Comparison of ENCODE assay signal across 19 cellular contexts in the genomic region with DNA sequence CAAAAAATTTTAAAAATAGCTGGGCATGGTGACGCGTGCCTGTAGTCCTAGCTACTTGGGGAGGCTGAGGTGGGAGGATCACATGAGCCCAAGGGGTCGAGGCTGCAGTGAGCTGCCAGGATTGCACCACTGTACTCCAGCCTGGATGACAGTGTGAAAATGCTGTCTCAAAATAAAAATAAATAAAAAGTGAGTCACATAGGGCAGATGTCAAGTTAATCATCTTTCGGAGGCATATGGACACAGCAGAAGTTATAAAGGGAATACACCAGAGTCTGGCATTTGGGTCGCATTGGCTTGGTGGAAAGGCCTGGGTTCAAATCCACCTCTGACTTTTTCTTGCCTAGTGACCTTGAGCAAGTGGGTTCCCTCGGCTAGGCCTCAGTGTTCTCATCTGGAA.
DNase-seq lines count a peak whose midpoint lies in the region; ATAC-seq, FAIRE-seq and TF ChIP-seq lines count a peak whose summit lies in the region.
"Had no signal": no experiment of that assay in that cellular context is flagged by ENCODE, and none has a peak within 500 bp of the region (broad histone marks: within the 10 kb centered on the region; RNA-seq: fewer than 3 reads in every experiment).

No MANE protein-coding gene starts in this region.

- H3K79me1 ChIP-seq in IMR-90 (ENCODE audit: low read depth in 1 of 2, low read length in 2 of 2) = no peaks in the 10 kb centered on the region

- CTCF ChIA-PET in IMR-90 (lab: Yijun Ruan, JAX) = no interaction called here

- TF ChIP-seq POLR2A in IMR-90 (IDR thresholded peaks at IDR 0.05; ENCODE audit: low read depth, low read length) = no peak

- TF ChIP-seq RAD21 in IMR-90 (IDR thresholded peaks at IDR 0.05; ENCODE audit: low read length) = no peak

- no peaks in the 10 kb centered on the region for H3K36me3 ChIP-seq in IMR-90 (ENCODE audit: control insufficient read depth, insufficient read depth, low read length)
- H3K36me3 ChIP-seq in bronchial epithelial cell (ENCODE audit: control insufficient read depth, insufficient read depth, low read length) = peaks cover 2% of the 10 kb centered on the region
- H3K36me3 ChIP-seq: HAP-1, Peyer's patch had no signal

- no peak overlapping the region for H3K56ac ChIP-seq in IMR-90 (ENCODE audit: extremely low read depth, insufficient read depth, low read length)

- no peak overlapping the region for H3K27ac ChIP-seq in IMR-90 (ENCODE audit: insufficient read depth, low read length)
- H3K27ac ChIP-seq: Peyer's patch had no signal

- BruUV-seq in IMR-90 (replicated peaks; lab: Mats Ljungman, UMichigan) = no TSS peak

- H3K9me1 ChIP-seq in IMR-90 (ENCODE audit: insufficient read depth, low read length) = no peaks in the 10 kb centered on the region

- ATAC-seq in IMR-90 (ENCODE audit: low read depth) = no peak

- POLR2A ChIA-PET in IMR-90 (lab: Charles Lee; ENCODE audit: unreplicated experiment) = no interaction called here

- peaks cover 8% of the 10 kb centered on the region for H3K27me3 ChIP-seq in IMR-90 (ENCODE audit: control insufficient read depth, insufficient read depth, low read length)
- no peaks in the 10 kb centered on the region for H3K27me3 ChIP-seq in bronchial epithelial cell (ENCODE audit: control insufficient read depth, insufficient read depth, low read length)
- H3K27me3 ChIP-seq: Peyer's patch had no signal

- H3K9me3 ChIP-seq in IMR-90 (ENCODE audit: control insufficient read depth, insufficient read depth, low read length) = no peaks in the 10 kb centered on the region; the same call in 1 of the 2 replicates
- H3K9me3 ChIP-seq: HAP-1, Peyer's patch had no signal

- H3K23ac ChIP-seq in IMR-90 (ENCODE audit: low read depth, low read length) = no peak overlapping the region

- H2AK9ac ChIP-seq in IMR-90 (replicated peaks; ENCODE audit: low read depth, low read length, poor library complexity) = no peak overlapping the region

- no peak for TF ChIP-seq CTCF in IMR-90 (conservative IDR thresholded peaks at IDR 0.05; ENCODE audit: low read depth, low read length)
- TF ChIP-seq CTCF in bronchial epithelial cell (IDR thresholded peaks at IDR 0.05; ENCODE audit: insufficient read depth, low read length, severe bottlenecking) = no peak

- no peak overlapping the region for H2BK20ac ChIP-seq in IMR-90 (ENCODE audit: low read depth, low read length)

- in situ Hi-C loops in IMR-90 (cut with MboI; ENCODE audit: low sequenced_read_pairs) = no loop called here

- H3K9ac ChIP-seq in IMR-90 (ENCODE audit: low read depth, low read length) = no peak overlapping the region

- 76% methylated on average over 5 of the region's 6 CpGs; no CpG with 5 or more reads in 1 of the 2 experiments for WGBS in IMR-90 (ENCODE audit: extremely low coverage in 2 of 2, insufficient read length in 1 of 2), 2 experiments

- no peak overlapping the region for H4K8ac ChIP-seq in IMR-90 (ENCODE audit: low read depth in 2 of 2, low read length in 2 of 2)

- no peaks in the 10 kb centered on the region for H4K20me1 ChIP-seq in IMR-90 (ENCODE audit: insufficient read depth, low read length)

- H4K5ac ChIP-seq in IMR-90 (ENCODE audit: low read depth, low read length) = no peak overlapping the region

- no peak overlapping the region for H3K4ac ChIP-seq in IMR-90 (ENCODE audit: low read depth, low read length)

- H3K18ac ChIP-seq in IMR-90 (ENCODE audit: low read depth, low read length) = no peak overlapping the region

- no peak overlapping the region for H2AFZ ChIP-seq in IMR-90 (replicated peaks; ENCODE audit: low read length, poor library complexity)

- H3K4me2 ChIP-seq in IMR-90 (ENCODE audit: low read depth, low read length) = no peak overlapping the region

- no peak overlapping the region for H3K14ac ChIP-seq in IMR-90 (replicated peaks; ENCODE audit: low read depth, low read length)

- FAIRE-seq in bronchial epithelial cell (lab: Jason Lieb, UNC) = no peak
- FAIRE-seq: GM18507 had no signal

- dilution Hi-C loops in IMR-90 (cut with HindIII; ENCODE audit: low sequenced_read_pairs, unreplicated experiment) = no loop called here

- no peak overlapping the region for H2BK15ac ChIP-seq in IMR-90 (ENCODE audit: low read depth, low read length)

- intact Hi-C loops in IMR-90 (cut with micrococcal nuclease) = no loop called here

- H2BK5ac ChIP-seq in IMR-90 (ENCODE audit: low read depth, low read length, poor library complexity, severe bottlenecking) = no peak overlapping the region

- H4K91ac ChIP-seq in IMR-90 (ENCODE audit: insufficient read depth, low read depth, low read length) = no peak overlapping the region

- no peak overlapping the region for H2BK120ac ChIP-seq in IMR-90 (ENCODE audit: low read depth, low read length)

- DNase-seq in Daoy (ENCODE audit: low read depth) = peak; percentile 42
- DNase-seq in IMR-90 = peak; percentile 5
- peak; percentile 15 for DNase-seq in bronchial epithelial cell (ENCODE audit: low read depth)
- DNase-seq in kidney tubule cell (ENCODE audit: low spot score) = peak; percentile 11
- no peak for DNase-seq in stimulated activated CD4-positive, alpha-beta T cell treated with anti-CD3 and anti-CD28 coated beads, Interleukin-4, amount 100 ng/mL, for 1 hour
- DNase-seq in pons (ENCODE audit: low spot score) = no peak
- DNase-seq in H4 (ENCODE audit: low spot score) = no peak
- DNase-seq in activated gamma-delta T cell treated with Interleukin-2 at 50 U/mL for 16 hours = no peak
- DNase-seq: ACHN; CD4-positive, alpha-beta T cell; Karpas-422; MV-4-11; NCI-H1417 treated with DMSO at 0.1 percent for 48 hours; NCI-H2029; NCI-H510A treated with DMSO at 0.1 percent for 48 hours; Peyer's patch; SHP77 had no signal

- no peak overlapping the region for H2AK5ac ChIP-seq in IMR-90 (ENCODE audit: low read depth, low read length)

- H3K4me3 ChIP-seq in IMR-90 (ENCODE audit: insufficient read depth, low read depth, low read length) (no peak overlapping the region), bronchial epithelial cell (ENCODE audit: low read depth, low read length) (no peak overlapping the region)
- H3K4me3 ChIP-seq: HAP-1, Peyer's patch had no signal

- H3K4me1 ChIP-seq in IMR-90 (ENCODE audit: control insufficient read depth, insufficient read depth, low read length) = no peaks in the 10 kb centered on the region
- H3K4me1 ChIP-seq: HAP-1, Peyer's patch had no signal

TF ChIP-seq in IMR-90, 13 proteins besides CTCF, POLR2A, EP300 and RAD21:
- TF ChIP-seq FOS (IDR thresholded peaks at IDR 0.05; ENCODE audit: low read depth, low read length) = no peak
- no peak for TF ChIP-seq RCOR1 (IDR thresholded peaks at IDR 0.05; ENCODE audit: insufficient replicate concordance, low read length)
- TF ChIP-seq SMC3 (IDR thresholded peaks at IDR 0.05; ENCODE audit: low read depth, low read length) = no peak
- TF ChIP-seq, protein P1, sequence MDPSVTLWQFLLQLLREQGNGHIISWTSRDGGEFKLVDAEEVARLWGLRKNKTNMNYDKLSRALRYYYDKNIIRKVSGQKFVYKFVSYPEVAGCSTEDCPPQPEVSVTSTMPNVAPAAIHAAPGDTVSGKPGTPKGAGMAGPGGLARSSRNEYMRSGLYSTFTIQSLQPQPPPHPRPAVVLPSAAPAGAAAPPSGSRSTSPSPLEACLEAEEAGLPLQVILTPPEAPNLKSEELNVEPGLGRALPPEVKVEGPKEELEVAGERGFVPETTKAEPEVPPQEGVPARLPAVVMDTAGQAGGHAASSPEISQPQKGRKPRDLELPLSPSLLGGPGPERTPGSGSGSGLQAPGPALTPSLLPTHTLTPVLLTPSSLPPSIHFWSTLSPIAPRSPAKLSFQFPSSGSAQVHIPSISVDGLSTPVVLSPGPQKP (IDR thresholded peaks at IDR 0.05; ENCODE audit: borderline replicate concordance, low read depth, low read length) = no peak
- no peak for TF ChIP-seq MXI1 (IDR thresholded peaks at IDR 0.05; ENCODE audit: borderline replicate concordance, low read depth, low read length)

Comparison
In these comparisons a context has a peak if more than half of its experiments do, and no peak if none do; other contexts are left out.
1. DNase-seq: peak in Daoy (single experiment), IMR-90 (single experiment), bronchial epithelial cell (single experiment) and kidney tubule cell (single experiment); none in stimulated activated CD4-positive, alpha-beta T cell treated with anti-CD3 and anti-CD28 coated beads, Interleukin-4, amount 100 ng/mL, for 1 hour (single experiment), pons (single experiment), H4 (single experiment) and activated gamma-delta T cell treated with Interleukin-2 at 50 U/mL for 16 hours (single experiment).